In genomic region chr13:78420814-78421213, GRCh38 we compare ENCODE assay signal across 13 cellular contexts.
DNase-seq lines count a peak whose midpoint lies in the region; ATAC-seq, FAIRE-seq and TF ChIP-seq lines count a peak whose summit lies in the region.
"Had no signal": no experiment of that assay in that cellular context is flagged by ENCODE, and none has a peak within 500 bp of the region (broad histone marks: within the 10 kb centered on the region; RNA-seq: fewer than 3 reads in every experiment).

No MANE protein-coding gene starts in this region.

- H3K36me3 ChIP-seq in GM12878 (ENCODE audit: control insufficient read depth in 2 of 2, insufficient read depth in 2 of 2, low read length in 1 of 2) (no peaks in the 10 kb centered on the region), Peyer's patch (no peaks in the 10 kb centered on the region)

- DNase-seq in GM18507 (ENCODE audit: extremely low spot score, insufficient read length, low read depth) (no peak), GM20000 (ENCODE audit: low spot score) (peak; percentile 30), GM12878 (ENCODE audit: low read depth, low spot score) (peak; percentile 37), NCI-H2029 treated with DMSO at 0.1 percent for 48 hours (lab: John Stamatoyannopoulos, UW) (no peak), Peyer's patch (no peak), HuH-7.5 (ENCODE audit: low spot score) (no peak), NCI-H524 (lab: John Stamatoyannopoulos, UW) (no peak)
- DNase-seq: activated CD4-positive, alpha-beta T cell treated with anti-CD3 and anti-CD28 coated beads for 4 hours; NCI-H2107 had no signal

- TF ChIP-seq RAD21 in GM12878 (IDR thresholded peaks at IDR 0.05; ENCODE audit: insufficient read depth, low read depth, low read length): peak; percentile 8; the same call in 1 of the 2 replicates

- H3K27ac ChIP-seq in GM12878 (ENCODE audit: control insufficient read depth, insufficient read depth) (no peak overlapping the region), Peyer's patch (no peak overlapping the region)
- H3K27ac ChIP-seq: dorsolateral prefrontal cortex, parathyroid adenoma had no signal

- H3K9ac ChIP-seq in GM12878 (ENCODE audit: control insufficient read depth, insufficient read depth, low read length): no peak overlapping the region
- H3K9ac ChIP-seq: parathyroid adenoma had no signal

- in situ Hi-C loops in GM12878 (cut with MboI): no loop called here

- intact Hi-C loops in GM12878 (cut with micrococcal nuclease; ENCODE audit: unreplicated experiment): no loop called here

- H3K4me1 ChIP-seq in GM12878 (ENCODE audit: control insufficient read depth, insufficient read depth, low read length) (no peaks in the 10 kb centered on the region), Peyer's patch (no peaks in the 10 kb centered on the region)
- H3K4me1 ChIP-seq: parathyroid adenoma had no signal

- TF ChIP-seq CTCF in GM20000 (IDR thresholded peaks at IDR 0.05; ENCODE audit: extremely low read depth, missing control alignments) (no peak), GM12878 (IDR thresholded peaks at IDR 0.05 in 2 of 3, conservative IDR thresholded peaks at IDR 0.05 in 1 of 3; ENCODE audit: control insufficient read depth in 2 of 3, extremely low read depth in 1 of 3, insufficient read depth in 1 of 3, low read depth in 3 of 3, low read length in 3 of 3) (peak in 1 of 3 experiments; percentile 42; a peak in 2 of 6 replicates), Peyer's patch (IDR thresholded peaks at IDR 0.05) (no peak)

- CTCF ChIA-PET in GM12878 (lab: Yijun Ruan, JAX): interaction anchor here (0.8 to 2.3 kb wide), 16 partner anchors 10 to 637 kb away, joined by 3 to 9 read pairs (median 4); no protein-coding TSS in a partner anchor

- FAIRE-seq in GM18507 (lab: Jason Lieb, UNC) (peak; percentile 63), GM12878 (lab: Jason Lieb, UNC) (no peak)

- no peaks in the 10 kb centered on the region for H4K20me1 ChIP-seq in GM12878 (ENCODE audit: control insufficient read depth, insufficient read depth)

- H3K4me2 ChIP-seq in GM12878 (ENCODE audit: control insufficient read depth, insufficient read depth): no peak overlapping the region

- no peaks in the 10 kb centered on the region for H3K79me2 ChIP-seq in GM12878 (ENCODE audit: control insufficient read depth, insufficient read depth, low read length)
- H3K79me2 ChIP-seq: parathyroid adenoma had no signal

- SMC1A ChIA-PET in GM12878 (lab: Charles Lee; ENCODE audit: uncharacterized antibody, unreplicated experiment): interaction anchor here (0.7 to 2.1 kb wide), 11 partner anchors 10 to 331 kb away, joined by 3 to 8 read pairs (median 4); no protein-coding TSS in a partner anchor

- no peak for TF ChIP-seq EP300 in GM12878 (IDR thresholded peaks at IDR 0.05; ENCODE audit: borderline replicate concordance in 1 of 2, control insufficient read depth in 1 of 2, low read depth in 2 of 2, low read length in 2 of 2)

- H3K27me3 ChIP-seq in GM12878 (replicated peaks in 1 of 2; ENCODE audit: control insufficient read depth in 2 of 2, insufficient read depth in 2 of 2, low read length in 1 of 2) (no peaks in the 10 kb centered on the region), Peyer's patch (no peaks in the 10 kb centered on the region)
- H3K27me3 ChIP-seq: dorsolateral prefrontal cortex had no signal

- BruUV-seq in GM12878 (replicated peaks; lab: Mats Ljungman, UMichigan): no TSS peak

- H3K9me3 ChIP-seq in GM12878 (replicated peaks; ENCODE audit: control insufficient read depth, insufficient read depth, low read length) (no peaks in the 10 kb centered on the region), Peyer's patch (no peaks in the 10 kb centered on the region)

- ATAC-seq in HG03025 (IDR thresholded peaks at IDR 0.05; ENCODE audit: low FRiP score, unreplicated experiment) (peak; percentile 77), GM12878 (peak; percentile 100)
- ATAC-seq: stimulated activated memory B cell treated with anti-CD40 and anti-IgM and Interleukin-4, amounts not matched to agents 10 μg/mL and 1 μg/mL and 100 μg/mL, for 72 hours had no signal

- WGBS in GM12878 (ENCODE audit: insufficient coverage, insufficient replicate concordance, low lambda C conversion rate, missing lambda C conversion rate): 23% methylated on average over 4 of the region's 4 CpGs

- POLR2A ChIA-PET in GM12878 (lab: Charles Lee): no interaction called here

- peak overlapping the region; percentile 37 for H2AFZ ChIP-seq in GM12878 (ENCODE audit: control insufficient read depth, low read depth, low read length)
- H2AFZ ChIP-seq: parathyroid adenoma had no signal

- H3K4me3 ChIP-seq in GM12878 (no peak overlapping the region), Peyer's patch (no peak overlapping the region)
- H3K4me3 ChIP-seq: dorsolateral prefrontal cortex had no signal

- no peak for TF ChIP-seq POLR2A in GM12878 (IDR thresholded peaks at IDR 0.05; ENCODE audit: low read depth, low read length)
- no peak for TF ChIP-seq POLR2A in Peyer's patch (IDR thresholded peaks at IDR 0.05)

- RAD21 ChIA-PET in GM12878 (lab: Charles Lee; ENCODE audit: unreplicated experiment): interaction anchor here (0.7 to 2.4 kb wide), 10 partner anchors 10 to 635 kb away, joined by 3 to 13 read pairs (median 4); no protein-coding TSS in a partner anchor

TF ChIP-seq in GM12878, 131 proteins besides CTCF, POLR2A, EP300 and RAD21:
- TF ChIP-seq RELA (IDR thresholded peaks at IDR 0.05; ENCODE audit: borderline replicate concordance, partially characterized antibody) (peak; percentile 42), ASH2L (IDR thresholded peaks at IDR 0.05; ENCODE audit: borderline replicate concordance, low read depth) (no peak), PAX5 (IDR thresholded peaks at IDR 0.05; ENCODE audit: borderline replicate concordance, low read depth, low read length) (peak; percentile 43; the same call in 1 of the 2 replicates), CHD2 (IDR thresholded peaks at IDR 0.05; ENCODE audit: borderline replicate concordance, low read depth, low read length) (peak; percentile 57; the same call in 1 of the 2 replicates), RAD51 (IDR thresholded peaks at IDR 0.05) (no peak), SMC3 (IDR thresholded peaks at IDR 0.05; ENCODE audit: borderline replicate concordance, low read length) (peak; percentile 16; the same call in 1 of the 2 replicates)
- TF ChIP-seq, protein P1, sequence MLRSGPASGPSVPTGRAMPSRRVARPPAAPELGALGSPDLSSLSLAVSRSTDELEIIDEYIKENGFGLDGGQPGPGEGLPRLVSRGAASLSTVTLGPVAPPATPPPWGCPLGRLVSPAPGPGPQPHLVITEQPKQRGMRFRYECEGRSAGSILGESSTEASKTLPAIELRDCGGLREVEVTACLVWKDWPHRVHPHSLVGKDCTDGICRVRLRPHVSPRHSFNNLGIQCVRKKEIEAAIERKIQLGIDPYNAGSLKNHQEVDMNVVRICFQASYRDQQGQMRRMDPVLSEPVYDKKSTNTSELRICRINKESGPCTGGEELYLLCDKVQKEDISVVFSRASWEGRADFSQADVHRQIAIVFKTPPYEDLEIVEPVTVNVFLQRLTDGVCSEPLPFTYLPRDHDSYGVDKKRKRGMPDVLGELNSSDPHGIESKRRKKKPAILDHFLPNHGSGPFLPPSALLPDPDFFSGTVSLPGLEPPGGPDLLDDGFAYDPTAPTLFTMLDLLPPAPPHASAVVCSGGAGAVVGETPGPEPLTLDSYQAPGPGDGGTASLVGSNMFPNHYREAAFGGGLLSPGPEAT (IDR thresholded peaks at IDR 0.05; ENCODE audit: low read depth): peak; percentile 58; the same call in 1 of the 2 replicates
- TF ChIP-seq, protein P2, sequence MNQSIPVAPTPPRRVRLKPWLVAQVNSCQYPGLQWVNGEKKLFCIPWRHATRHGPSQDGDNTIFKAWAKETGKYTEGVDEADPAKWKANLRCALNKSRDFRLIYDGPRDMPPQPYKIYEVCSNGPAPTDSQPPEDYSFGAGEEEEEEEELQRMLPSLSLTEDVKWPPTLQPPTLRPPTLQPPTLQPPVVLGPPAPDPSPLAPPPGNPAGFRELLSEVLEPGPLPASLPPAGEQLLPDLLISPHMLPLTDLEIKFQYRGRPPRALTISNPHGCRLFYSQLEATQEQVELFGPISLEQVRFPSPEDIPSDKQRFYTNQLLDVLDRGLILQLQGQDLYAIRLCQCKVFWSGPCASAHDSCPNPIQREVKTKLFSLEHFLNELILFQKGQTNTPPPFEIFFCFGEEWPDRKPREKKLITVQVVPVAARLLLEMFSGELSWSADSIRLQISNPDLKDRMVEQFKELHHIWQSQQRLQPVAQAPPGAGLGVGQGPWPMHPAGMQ (IDR thresholded peaks at IDR 0.05; ENCODE audit: borderline replicate concordance): no peak

Comparison
In these comparisons a context has a peak if more than half of its experiments do, and no peak if none do; other contexts are left out.
1. DNase-seq: peak in GM20000 (single experiment) and GM12878 (single experiment); none in GM18507 (single experiment), NCI-H2029 treated with DMSO at 0.1 percent for 48 hours (single experiment), Peyer's patch (0 of 3), HuH-7.5 (single experiment) and NCI-H524 (0 of 2).